Comparison of ENCODE assay signal across 14 cellular contexts in genomic region chr13:113573065-113573464, GRCh38. TPM values are rescaled to one million over a fixed set of nuclear protein-coding genes. Genes with fewer than 3 reads are reported as not detected.
DNase-seq lines count a peak whose midpoint lies in the region; ATAC-seq, FAIRE-seq and TF ChIP-seq lines count a peak whose summit lies in the region.
"Had no signal": no experiment of that assay in that cellular context is flagged by ENCODE, and none has a peak within 500 bp of the region (broad histone marks: within the 10 kb centered on the region; RNA-seq: fewer than 3 reads in every experiment).

No MANE protein-coding gene starts in this region.

- H3K4me1 ChIP-seq in kidney (ENCODE audit: control insufficient read depth in 1 of 2, insufficient read depth in 1 of 2, low read depth in 1 of 2, low read length in 2 of 2), result no peaks in the 10 kb centered on the region
- H3K4me1 ChIP-seq in vagina, result no peaks in the 10 kb centered on the region
- no peaks in the 10 kb centered on the region for H3K4me1 ChIP-seq in stomach

- H3K27ac Mint-ChIP-seq in natural killer cell, result no peak overlapping the region
- H3K27ac Mint-ChIP-seq in natural killer cell treated with Interleukin-12 subunit alpha and Interleukin-12 subunit beta and Interleukin-15 and Interleukin-18, amount 100 ng/mL, for 72 hours, result no peak overlapping the region
- H3K27ac Mint-ChIP-seq: B cell; CD4-positive, alpha-beta T cell had no signal

- TF ChIP-seq POLR2A in vagina (IDR thresholded peaks at IDR 0.05) (no peak), stomach (IDR thresholded peaks at IDR 0.05) (no peak)

- TF ChIP-seq EP300 in stomach (IDR thresholded peaks at IDR 0.05), result no peak

- H3K9ac ChIP-seq in kidney (ENCODE audit: low read length in 2 of 2), result no peak overlapping the region

- H3K4me3 ChIP-seq in epithelial cell of esophagus (ENCODE audit: low read length), result no peak overlapping the region
- no peak overlapping the region for H3K4me3 ChIP-seq in kidney (ENCODE audit: low read length in 2 of 2)
- no peak overlapping the region for H3K4me3 ChIP-seq in vagina
- H3K4me3 ChIP-seq in stomach, result no peak overlapping the region

- no peak for FAIRE-seq in kidney (lab: Jason Lieb, UNC)
- FAIRE-seq: A204.1 had no signal

- H3K27me3 ChIP-seq in vagina (no peaks in the 10 kb centered on the region), stomach (no peaks in the 10 kb centered on the region)

- 83 to 90% (median 88%) methylated on average over 3 of the region's 3 CpGs for WGBS in stomach, 5 donors

- H3K27ac ChIP-seq in kidney (ENCODE audit: low read depth in 2 of 2, low read length in 2 of 2), result no peak overlapping the region
- no peak overlapping the region for H3K27ac ChIP-seq in vagina
- H3K27ac ChIP-seq in stomach, result no peak overlapping the region

- H3K4me1 Mint-ChIP-seq in natural killer cell, result no peaks in the 10 kb centered on the region
- no peaks in the 10 kb centered on the region for H3K4me1 Mint-ChIP-seq in natural killer cell treated with Interleukin-12 subunit alpha and Interleukin-12 subunit beta and Interleukin-15 and Interleukin-18, amount 100 ng/mL, for 72 hours (ENCODE audit: low read depth in 2 of 2)
- H3K4me1 Mint-ChIP-seq: B cell had no signal

- no peak overlapping the region for H3K4me3 Mint-ChIP-seq in natural killer cell
- H3K4me3 Mint-ChIP-seq in natural killer cell treated with Interleukin-12 subunit alpha and Interleukin-12 subunit beta and Interleukin-15 and Interleukin-18, amount 100 ng/mL, for 72 hours, result no peak overlapping the region
- H3K4me3 Mint-ChIP-seq: B cell; CD4-positive, alpha-beta T cell had no signal

- ATAC-seq in natural killer cell, result no peak
- no peak for ATAC-seq in natural killer cell treated with Interleukin-12 subunit alpha and Interleukin-12 subunit beta and Interleukin-15 and Interleukin-18, amount 100 ng/mL, for 72 hours

- H3K36me3 ChIP-seq in kidney (ENCODE audit: control insufficient read depth in 1 of 2, insufficient read depth in 2 of 2, low read length in 2 of 2) (no peaks in the 10 kb centered on the region), vagina (no peaks in the 10 kb centered on the region), stomach (no peaks in the 10 kb centered on the region)

- peaks cover 22 to 52% of the 10 kb centered on the region in 2 donors for H3K27me3 Mint-ChIP-seq in natural killer cell (ENCODE audit: low read depth in 2 of 2)
- peaks cover 28 to 35% of the 10 kb centered on the region in 2 donors for H3K27me3 Mint-ChIP-seq in natural killer cell treated with Interleukin-12 subunit alpha and Interleukin-12 subunit beta and Interleukin-15 and Interleukin-18, amount 100 ng/mL, for 72 hours

- peaks cover 2% of the 10 kb centered on the region in 2 donors for H3K9me3 Mint-ChIP-seq in natural killer cell
- H3K9me3 Mint-ChIP-seq in natural killer cell treated with Interleukin-12 subunit alpha and Interleukin-12 subunit beta and Interleukin-15 and Interleukin-18, amount 100 ng/mL, for 72 hours, result peaks cover 2% of the 10 kb centered on the region

- no peaks in the 10 kb centered on the region for H3K36me3 Mint-ChIP-seq in natural killer cell
- H3K36me3 Mint-ChIP-seq in natural killer cell treated with Interleukin-12 subunit alpha and Interleukin-12 subunit beta and Interleukin-15 and Interleukin-18, amount 100 ng/mL, for 72 hours, result peaks cover 6% of the 10 kb centered on the region

- intact Hi-C loops in natural killer cell (cut with micrococcal nuclease), result no loop called here
- intact Hi-C loops in kidney (cut with DNase I), result no loop called here
- intact Hi-C loops in vagina (cut with DNase I), result no loop called here
- intact Hi-C loops in stomach (cut with DNase I; ENCODE audit: low total_unique reads), result no loop called here

- H3K9me3 ChIP-seq in kidney (ENCODE audit: control insufficient read depth in 1 of 2, low read length in 2 of 2) (peaks cover 4 to 5% of the 10 kb centered on the region in 2 donors), vagina (no peaks in the 10 kb centered on the region), stomach (peaks cover 0 to 17% (median 15%) of the 10 kb centered on the region in 4 donors)

- DNase-seq in natural killer cell, result peak; percentile 0
- DNase-seq in natural killer cell treated with Interleukin-12 subunit alpha and Interleukin-12 subunit beta and Interleukin-15 and Interleukin-18, amount 100 ng/mL, for 72 hours (ENCODE audit: low spot score), result no peak
- peak; percentile 82 for DNase-seq in epithelial cell of esophagus (ENCODE audit: low read depth)
- DNase-seq in kidney, result peak; percentile 15
- DNase-seq in vagina (ENCODE audit: extremely low spot score in 2 of 2), result peak; percentile 11 to 34
- no peak for DNase-seq in stomach
- no peak for DNase-seq in activated T-cell treated with anti-CD3 and anti-CD28 coated beads for 4 hours
- no peak for DNase-seq in NCI-H1694 treated with DMSO at 0.1 percent for 48 hours (lab: John Stamatoyannopoulos, UW)
- DNase-seq: C1 segment of cervical spinal cord; Calu3; CD4-positive, alpha-beta T cell; DMS 273 treated with DMSO at 0.1 percent for 48 hours had no signal

- TF ChIP-seq CTCF in natural killer cell (IDR thresholded peaks at IDR 0.05), result no peak
- TF ChIP-seq CTCF in epithelial cell of esophagus (IDR thresholded peaks at IDR 0.05; ENCODE audit: insufficient read depth, low read depth, low read length, missing control alignments), result no peak
- TF ChIP-seq CTCF in kidney (IDR thresholded peaks at IDR 0.05; ENCODE audit: borderline replicate concordance, extremely low read depth, insufficient read depth), result no peak
- no peak for TF ChIP-seq CTCF in vagina (IDR thresholded peaks at IDR 0.05)
- no peak for TF ChIP-seq CTCF in stomach (IDR thresholded peaks at IDR 0.05)

RNA-seq across cellular contexts. Expression of gene TFDP1, which starts 11.5 kb away (rescaled TPM):
- total RNA-seq in natural killer cell, result 10 to 100 TPM; 26.3 to 44.3 (median 29.2) TPM
- 100 to 1,000 TPM in 1 of 2 donors, 10 to 100 TPM in 1; 97.5 to 226 TPM for total RNA-seq in natural killer cell treated with Interleukin-12 subunit alpha and Interleukin-12 subunit beta and Interleukin-15 and Interleukin-18, amount 100 ng/mL, for 72 hours
- total RNA-seq in kidney, result 46.9 TPM
- 33.8 TPM for polyA plus RNA-seq in kidney (ENCODE audit: insufficient read depth, low read depth, low replicate concordance)
- total RNA-seq in vagina, result 40.0 TPM
- 100 to 1,000 TPM in 2 of 5 donors, 10 to 100 TPM in 3; 35.3 to 207 (median 59.1) TPM for total RNA-seq in stomach
- polyA plus RNA-seq in stomach, result 10 to 100 TPM; 27.3 to 57.2 (median 55.3) TPM

Comparison
In these comparisons a context has a peak if more than half of its experiments do, and no peak if none do; other contexts are left out.
1. DNase-seq: peak in natural killer cell (single experiment), epithelial cell of esophagus (single experiment), kidney (single experiment) and vagina (2 of 2); none in natural killer cell treated with Interleukin-12 subunit alpha and Interleukin-12 subunit beta and Interleukin-15 and Interleukin-18, amount 100 ng/mL, for 72 hours (single experiment), stomach (single experiment), activated T-cell treated with anti-CD3 and anti-CD28 coated beads for 4 hours (single experiment) and NCI-H1694 treated with DMSO at 0.1 percent for 48 hours (single experiment).